In genomic region chr20:43514062-43514971, GRCh38 we compare ENCODE assay signal across 1 cellular context.
TF ChIP-seq lines count a peak whose summit lies in the region.

No MANE protein-coding gene starts in this region.

TF ChIP-seq in HepG2, 621 proteins besides CTCF, POLR2A, EP300 and RAD21 (continued from another document and continues in another):
- TF ChIP-seq BATF2 (CRISPR knock-in tag; IDR thresholded peaks at IDR 0.05) (no peak), POLR2AphosphoS2 (IDR thresholded peaks at IDR 0.05; ENCODE audit: low read depth, low read length) (no peak), SP1 (IDR thresholded peaks at IDR 0.05) (peak; percentile 71; the same call in 1 of the 2 replicates), SP1 (CRISPR knock-in tag; IDR thresholded peaks at IDR 0.05) (peak; percentile 54; the same call in 1 of the 2 replicates), SAFB2 (CRISPR knock-in tag; IDR thresholded peaks at IDR 0.05; ENCODE audit: borderline replicate concordance, low read depth) (no peak), HMG20A (CRISPR knock-in tag; IDR thresholded peaks at IDR 0.05; ENCODE audit: borderline replicate concordance) (no peak), CCDC6 (CRISPR knock-in tag; IDR thresholded peaks at IDR 0.05) (peak; percentile 47; the same call in 1 of the 2 replicates), HNF4G (IDR thresholded peaks at IDR 0.05; ENCODE audit: borderline replicate concordance, low read depth, low read length) (no peak), HNF4G (CRISPR knock-in tag; IDR thresholded peaks at IDR 0.05; ENCODE audit: borderline replicate concordance, low read depth) (no peak), ZNF607 (CRISPR knock-in tag; IDR thresholded peaks at IDR 0.05; ENCODE audit: borderline replicate concordance) (no peak), ZNF292 (CRISPR knock-in tag; IDR thresholded peaks at IDR 0.05; ENCODE audit: borderline replicate concordance, low read depth) (no peak), FUBP1 (CRISPR knock-in tag; IDR thresholded peaks at IDR 0.05; ENCODE audit: borderline replicate concordance) (peak; percentile 93; the same call in 1 of the 2 replicates), KLF6 (CRISPR knock-in tag; IDR thresholded peaks at IDR 0.05) (0 out of 2 replicates have a peak, but pooled peaks have one; percentile 24), PLRG1 (conservative IDR thresholded peaks at IDR 0.05) (no peak), GABPB1 (CRISPR knock-in tag; IDR thresholded peaks at IDR 0.05) (peak; percentile 87), KIAA2018 (CRISPR knock-in tag; IDR thresholded peaks at IDR 0.05; ENCODE audit: borderline replicate concordance) (no peak), GFI1 (CRISPR knock-in tag; IDR thresholded peaks at IDR 0.05; ENCODE audit: borderline replicate concordance) (peak; percentile 60; the same call in 1 of the 2 replicates), ZNF619 (CRISPR knock-in tag; IDR thresholded peaks at IDR 0.05) (no peak), ZNF496 (CRISPR knock-in tag; IDR thresholded peaks at IDR 0.05; ENCODE audit: insufficient replicate concordance) (no peak), ZMYM2 (CRISPR knock-in tag; IDR thresholded peaks at IDR 0.05) (no peak), ATM (IDR thresholded peaks at IDR 0.05; ENCODE audit: borderline replicate concordance) (no peak), BHLHE40 (IDR thresholded peaks at IDR 0.05; ENCODE audit: low read length) (peak; percentile 35), ZSCAN9 (CRISPR knock-in tag; IDR thresholded peaks at IDR 0.05; ENCODE audit: borderline replicate concordance) (no peak), ZNF609 (CRISPR knock-in tag; IDR thresholded peaks at IDR 0.05; ENCODE audit: borderline replicate concordance) (peak; percentile 38; the same call in 1 of the 2 replicates), ZSCAN5A (CRISPR knock-in tag; IDR thresholded peaks at IDR 0.05; ENCODE audit: borderline replicate concordance) (no peak), MBD4 (IDR thresholded peaks at IDR 0.05; ENCODE audit: borderline replicate concordance, low read length) (no peak), ISX (CRISPR knock-in tag; conservative IDR thresholded peaks at IDR 0.05) (no peak), FOXC1 (CRISPR knock-in tag; IDR thresholded peaks at IDR 0.05; ENCODE audit: borderline replicate concordance) (peak; percentile 70; the same call in 1 of the 2 replicates), ARID3A (IDR thresholded peaks at IDR 0.05; ENCODE audit: low read depth, low read length) (no peak), PRDM15 (CRISPR knock-in tag; IDR thresholded peaks at IDR 0.05) (no peak), ZNF563 (CRISPR knock-in tag; IDR thresholded peaks at IDR 0.05) (peak; percentile 76; the same call in 1 of the 2 replicates), CHCHD3 (CRISPR knock-in tag; IDR thresholded peaks at IDR 0.05) (peak; percentile 56; the same call in 1 of the 2 replicates), BRCA1 (CRISPR knock-in tag; IDR thresholded peaks at IDR 0.05) (no peak)
